8 cellular contexts compared by ENCODE assay signal in genomic region chr3:5136619-5137429, GRCh38. TPM values are rescaled to one million over a fixed set of nuclear protein-coding genes. Genes with fewer than 3 reads are reported as not detected.
DNase-seq lines count a peak whose midpoint lies in the region; ATAC-seq and TF ChIP-seq lines count a peak whose summit lies in the region.
"Had no signal": no experiment of that assay in that cellular context is flagged by ENCODE, and none has a peak within 500 bp of the region (broad histone marks: within the 10 kb centered on the region; RNA-seq: fewer than 3 reads in every experiment).

No MANE protein-coding gene starts in this region.

- ATAC-seq in GM21381 (IDR thresholded peaks at IDR 0.05; ENCODE audit: unreplicated experiment) (peak; percentile 66), HG03520 (IDR thresholded peaks at IDR 0.05; ENCODE audit: unreplicated experiment) (peak; percentile 68), esophagus mucosa (peak; percentile 85)
- peak; percentile 90 for ATAC-seq in stimulated activated memory B cell treated with anti-CD40 and anti-IgM and Interleukin-4, amounts not matched to agents 10 μg/mL and 1 μg/mL and 100 μg/mL, for 72 hours

- no peak overlapping the region for H3K4me3 ChIP-seq in GM12864 (ENCODE audit: low read depth, low read length)
- H3K4me3 ChIP-seq: upper lobe of left lung had no signal

- peak; percentile 70 for TF ChIP-seq CTCF in GM12864 (IDR thresholded peaks at IDR 0.05; ENCODE audit: low read depth, low read length, missing control alignments)

- H3K4me3 Mint-ChIP-seq in T-helper 1 cell treated with Interleukin-12 subunit alpha and Interleukin-12 subunit beta and Interleukin-4 antibody, amounts not matched to agents 30 μg/mL and 1 μg/mL, for 36 hours, result no peak overlapping the region
- peak overlapping the region; percentile 8 for H3K4me3 Mint-ChIP-seq in stimulated activated memory B cell treated with anti-CD40 and anti-IgM and Interleukin-4, amounts not matched to agents 10 μg/mL and 1 μg/mL and 100 μg/mL, for 72 hours

- H3K4me1 Mint-ChIP-seq in T-helper 1 cell treated with Interleukin-12 subunit alpha and Interleukin-12 subunit beta and Interleukin-4 antibody, amounts not matched to agents 30 μg/mL and 1 μg/mL, for 36 hours (ENCODE audit: low read depth), result peaks cover 35% of the 10 kb centered on the region
- peaks cover 83% of the 10 kb centered on the region for H3K4me1 Mint-ChIP-seq in stimulated activated memory B cell treated with anti-CD40 and anti-IgM and Interleukin-4, amounts not matched to agents 10 μg/mL and 1 μg/mL and 100 μg/mL, for 72 hours

- H3K27ac Mint-ChIP-seq in T-helper 1 cell treated with Interleukin-12 subunit alpha and Interleukin-12 subunit beta and Interleukin-4 antibody, amounts not matched to agents 30 μg/mL and 1 μg/mL, for 36 hours, result peak overlapping the region; percentile 53
- peak overlapping the region; percentile 94 for H3K27ac Mint-ChIP-seq in stimulated activated memory B cell treated with anti-CD40 and anti-IgM and Interleukin-4, amounts not matched to agents 10 μg/mL and 1 μg/mL and 100 μg/mL, for 72 hours

- peak; percentile 53 for DNase-seq in GM12864 (ENCODE audit: low read depth)
- DNase-seq in COLO668 (lab: John Stamatoyannopoulos, UW; ENCODE audit: unreplicated experiment), result no peak
- DNase-seq: upper lobe of left lung had no signal

- peaks cover under 1% of the 10 kb centered on the region for H3K9me3 Mint-ChIP-seq in T-helper 1 cell treated with Interleukin-12 subunit alpha and Interleukin-12 subunit beta and Interleukin-4 antibody, amounts not matched to agents 30 μg/mL and 1 μg/mL, for 36 hours
- peaks cover 3% of the 10 kb centered on the region for H3K9me3 Mint-ChIP-seq in stimulated activated memory B cell treated with anti-CD40 and anti-IgM and Interleukin-4, amounts not matched to agents 10 μg/mL and 1 μg/mL and 100 μg/mL, for 72 hours

- peaks cover 1% of the 10 kb centered on the region for H3K36me3 Mint-ChIP-seq in T-helper 1 cell treated with Interleukin-12 subunit alpha and Interleukin-12 subunit beta and Interleukin-4 antibody, amounts not matched to agents 30 μg/mL and 1 μg/mL, for 36 hours (ENCODE audit: low read depth)
- peaks cover 39% of the 10 kb centered on the region for H3K36me3 Mint-ChIP-seq in stimulated activated memory B cell treated with anti-CD40 and anti-IgM and Interleukin-4, amounts not matched to agents 10 μg/mL and 1 μg/mL and 100 μg/mL, for 72 hours

- H3K27me3 Mint-ChIP-seq in T-helper 1 cell treated with Interleukin-12 subunit alpha and Interleukin-12 subunit beta and Interleukin-4 antibody, amounts not matched to agents 30 μg/mL and 1 μg/mL, for 36 hours (ENCODE audit: low read depth), result no peaks in the 10 kb centered on the region
- no peaks in the 10 kb centered on the region for H3K27me3 Mint-ChIP-seq in stimulated activated memory B cell treated with anti-CD40 and anti-IgM and Interleukin-4, amounts not matched to agents 10 μg/mL and 1 μg/mL and 100 μg/mL, for 72 hours

RNA-seq across cellular contexts. Expression of gene ARL8B, which starts 14.7 kb away (rescaled TPM):
- total RNA-seq in esophagus mucosa, result 77.3 TPM

RNA-seq across cellular contexts. Expression of gene EDEM1, which starts 50.7 kb away (rescaled TPM):
- total RNA-seq in esophagus mucosa, result 37.3 TPM
